1 cellular context compared by ENCODE assay signal in the genomic region with DNA sequence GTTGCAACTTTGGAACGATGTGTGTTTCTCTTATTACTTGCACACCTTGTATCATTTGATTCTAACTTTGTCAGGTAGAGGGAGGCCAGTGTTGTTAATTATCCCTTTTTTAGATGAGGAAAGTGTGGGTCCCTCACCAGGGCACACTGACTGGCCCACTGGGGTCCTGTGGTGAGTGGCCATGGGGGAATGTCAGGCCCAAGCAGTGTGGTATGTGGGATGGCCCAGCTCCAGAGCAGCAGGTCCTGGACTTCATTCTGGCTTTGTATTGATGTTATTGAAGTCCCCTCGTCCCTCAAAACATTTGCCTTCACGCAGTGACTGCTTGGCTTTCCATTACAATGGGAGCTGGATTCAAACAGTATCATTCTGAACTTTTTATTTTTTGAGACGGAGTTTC.
TF ChIP-seq lines count a peak whose summit lies in the region.

No MANE protein-coding gene starts in this region.

TF ChIP-seq in GM12878, 131 proteins besides CTCF, POLR2A, EP300 and RAD21:
- no peak for TF ChIP-seq SREBF1 (IDR thresholded peaks at IDR 0.05; ENCODE audit: low read length)
- TF ChIP-seq, protein P1, sequence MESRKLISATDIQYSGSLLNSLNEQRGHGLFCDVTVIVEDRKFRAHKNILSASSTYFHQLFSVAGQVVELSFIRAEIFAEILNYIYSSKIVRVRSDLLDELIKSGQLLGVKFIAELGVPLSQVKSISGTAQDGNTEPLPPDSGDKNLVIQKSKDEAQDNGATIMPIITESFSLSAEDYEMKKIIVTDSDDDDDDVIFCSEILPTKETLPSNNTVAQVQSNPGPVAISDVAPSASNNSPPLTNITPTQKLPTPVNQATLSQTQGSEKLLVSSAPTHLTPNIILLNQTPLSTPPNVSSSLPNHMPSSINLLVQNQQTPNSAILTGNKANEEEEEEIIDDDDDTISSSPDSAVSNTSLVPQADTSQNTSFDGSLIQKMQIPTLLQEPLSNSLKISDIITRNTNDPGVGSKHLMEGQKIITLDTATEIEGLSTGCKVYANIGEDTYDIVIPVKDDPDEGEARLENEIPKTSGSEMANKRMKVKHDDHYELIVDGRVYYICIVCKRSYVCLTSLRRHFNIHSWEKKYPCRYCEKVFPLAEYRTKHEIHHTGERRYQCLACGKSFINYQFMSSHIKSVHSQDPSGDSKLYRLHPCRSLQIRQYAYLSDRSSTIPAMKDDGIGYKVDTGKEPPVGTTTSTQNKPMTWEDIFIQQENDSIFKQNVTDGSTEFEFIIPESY (IDR thresholded peaks at IDR 0.05): no peak
- no peak for TF ChIP-seq HDAC6 (IDR thresholded peaks at IDR 0.05; ENCODE audit: unreplicated experiment)
- TF ChIP-seq, protein P2, sequence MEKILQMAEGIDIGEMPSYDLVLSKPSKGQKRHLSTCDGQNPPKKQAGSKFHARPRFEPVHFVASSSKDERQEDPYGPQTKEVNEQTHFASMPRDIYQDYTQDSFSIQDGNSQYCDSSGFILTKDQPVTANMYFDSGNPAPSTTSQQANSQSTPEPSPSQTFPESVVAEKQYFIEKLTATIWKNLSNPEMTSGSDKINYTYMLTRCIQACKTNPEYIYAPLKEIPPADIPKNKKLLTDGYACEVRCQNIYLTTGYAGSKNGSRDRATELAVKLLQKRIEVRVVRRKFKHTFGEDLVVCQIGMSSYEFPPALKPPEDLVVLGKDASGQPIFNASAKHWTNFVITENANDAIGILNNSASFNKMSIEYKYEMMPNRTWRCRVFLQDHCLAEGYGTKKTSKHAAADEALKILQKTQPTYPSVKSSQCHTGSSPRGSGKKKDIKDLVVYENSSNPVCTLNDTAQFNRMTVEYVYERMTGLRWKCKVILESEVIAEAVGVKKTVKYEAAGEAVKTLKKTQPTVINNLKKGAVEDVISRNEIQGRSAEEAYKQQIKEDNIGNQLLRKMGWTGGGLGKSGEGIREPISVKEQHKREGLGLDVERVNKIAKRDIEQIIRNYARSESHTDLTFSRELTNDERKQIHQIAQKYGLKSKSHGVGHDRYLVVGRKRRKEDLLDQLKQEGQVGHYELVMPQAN (conservative IDR thresholded peaks at IDR 0.05): no peak
- TF ChIP-seq, protein P3, sequence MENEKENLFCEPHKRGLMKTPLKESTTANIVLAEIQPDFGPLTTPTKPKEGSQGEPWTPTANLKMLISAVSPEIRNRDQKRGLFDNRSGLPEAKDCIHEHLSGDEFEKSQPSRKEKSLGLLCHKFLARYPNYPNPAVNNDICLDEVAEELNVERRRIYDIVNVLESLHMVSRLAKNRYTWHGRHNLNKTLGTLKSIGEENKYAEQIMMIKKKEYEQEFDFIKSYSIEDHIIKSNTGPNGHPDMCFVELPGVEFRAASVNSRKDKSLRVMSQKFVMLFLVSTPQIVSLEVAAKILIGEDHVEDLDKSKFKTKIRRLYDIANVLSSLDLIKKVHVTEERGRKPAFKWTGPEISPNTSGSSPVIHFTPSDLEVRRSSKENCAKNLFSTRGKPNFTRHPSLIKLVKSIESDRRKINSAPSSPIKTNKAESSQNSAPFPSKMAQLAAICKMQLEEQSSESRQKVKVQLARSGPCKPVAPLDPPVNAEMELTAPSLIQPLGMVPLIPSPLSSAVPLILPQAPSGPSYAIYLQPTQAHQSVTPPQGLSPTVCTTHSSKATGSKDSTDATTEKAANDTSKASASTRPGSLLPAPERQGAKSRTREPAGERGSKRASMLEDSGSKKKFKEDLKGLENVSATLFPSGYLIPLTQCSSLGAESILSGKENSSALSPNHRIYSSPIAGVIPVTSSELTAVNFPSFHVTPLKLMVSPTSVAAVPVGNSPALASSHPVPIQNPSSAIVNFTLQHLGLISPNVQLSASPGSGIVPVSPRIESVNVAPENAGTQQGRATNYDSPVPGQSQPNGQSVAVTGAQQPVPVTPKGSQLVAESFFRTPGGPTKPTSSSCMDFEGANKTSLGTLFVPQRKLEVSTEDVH (IDR thresholded peaks at IDR 0.05; ENCODE audit: low read depth, partially characterized antibody): no peak
- no peak for TF ChIP-seq TCF3 (IDR thresholded peaks at IDR 0.05; ENCODE audit: borderline replicate concordance, insufficient read depth, low read depth, low read length)
- no peak for TF ChIP-seq BCLAF1 (IDR thresholded peaks at IDR 0.05)
- no peak for TF ChIP-seq TCF12 (IDR thresholded peaks at IDR 0.05; ENCODE audit: low read depth, low read length)
